ENCODE assay signal across 8 cellular contexts in the genomic region with DNA sequence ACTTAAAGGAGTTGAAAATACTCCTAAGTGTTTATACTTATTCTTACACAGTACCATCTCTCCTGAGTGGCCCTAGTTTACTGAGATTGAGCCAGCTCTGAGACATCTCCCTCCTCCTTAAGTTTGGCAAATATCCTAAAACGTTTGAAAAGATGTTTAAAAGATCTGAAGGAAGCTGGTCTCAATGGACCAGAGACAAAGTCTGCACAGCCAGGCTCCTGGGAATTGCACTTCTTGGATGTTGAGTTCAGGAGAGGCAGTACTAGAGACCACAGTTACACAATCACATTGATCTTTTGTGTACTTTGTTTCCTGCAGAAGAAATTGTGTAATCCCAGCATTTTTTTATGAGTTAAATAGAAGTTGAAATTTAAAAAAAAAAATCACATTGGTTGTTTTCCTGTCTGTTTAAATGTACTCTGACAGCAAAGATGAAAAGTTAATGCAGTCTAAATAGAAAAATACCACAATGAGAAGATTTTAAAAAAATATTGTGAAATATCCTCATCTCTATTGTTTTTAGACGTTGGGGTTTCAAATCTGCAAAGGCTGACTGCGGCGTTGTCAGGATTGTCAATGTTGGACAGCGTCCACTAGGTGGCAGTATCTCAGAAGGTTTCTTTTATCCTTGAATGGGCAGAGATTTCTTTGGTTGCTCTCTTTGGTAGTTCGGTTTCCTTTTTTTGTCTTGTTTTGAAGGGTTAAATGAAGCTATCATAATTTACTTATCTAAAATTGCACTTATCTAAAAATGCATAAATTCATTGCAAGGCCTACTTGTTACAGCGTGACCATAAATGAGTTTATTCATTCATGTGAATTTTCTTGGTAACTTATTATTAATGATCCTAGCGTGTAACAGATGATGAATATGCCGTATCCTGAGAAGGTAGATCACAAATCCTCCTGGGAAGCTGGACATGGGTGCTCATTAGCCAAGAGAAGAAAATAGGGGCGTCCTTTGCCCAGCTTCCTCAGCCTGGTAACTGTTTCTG. TPM values are rescaled to one million over a fixed set of nuclear protein-coding genes. Genes with fewer than 3 reads are reported as not detected.
DNase-seq lines count a peak whose midpoint lies in the region; ATAC-seq, FAIRE-seq and TF ChIP-seq lines count a peak whose summit lies in the region.

No MANE protein-coding gene starts in this region.

- peak; percentile 81 for TF ChIP-seq CTCF in KMS-11 (conservative IDR thresholded peaks at IDR 0.05; ENCODE audit: low read depth, low read length)

- H2BK120ac ChIP-seq in trophoblast cell (ENCODE audit: insufficient read depth, low read length, poor library complexity) = no peak overlapping the region

- no peaks in the 10 kb centered on the region for H3K9me3 ChIP-seq in trophoblast cell (ENCODE audit: insufficient read depth, low read depth, low read length)

- no CpG with 5 or more reads among the region's 10 CpGs for WGBS in trophoblast cell (ENCODE audit: extremely low coverage, insufficient coverage, insufficient read length)

- H3K14ac ChIP-seq in trophoblast cell (ENCODE audit: low read length) = no peak overlapping the region

- peak; percentile 23 to 29 for DNase-seq in SHP77 (lab: John Stamatoyannopoulos, UW)
- no peak for DNase-seq in SHP77 treated with DMSO at 0.1 percent for 48 hours (lab: John Stamatoyannopoulos, UW)
- peak; percentile 37 for DNase-seq in RCC 7860 (ENCODE audit: low spot score)
- DNase-seq in activated naive CD4-positive, alpha-beta T cell (lab: John Stamatoyannopoulos, UW) = peak; percentile 2 to 9 (median 6)
- DNase-seq in globus pallidus (ENCODE audit: low spot score) = peak; percentile 61
- DNase-seq in trophoblast cell = peak; percentile 38 to 86

- no peak for ATAC-seq in HG03025 (IDR thresholded peaks at IDR 0.05; ENCODE audit: low FRiP score, unreplicated experiment)

- H3K36me3 ChIP-seq in KMS-11 (ENCODE audit: insufficient read depth) (no peaks in the 10 kb centered on the region), trophoblast cell (ENCODE audit: control insufficient read depth in 1 of 2, insufficient read depth in 2 of 2, low read length in 2 of 2) (no peaks in the 10 kb centered on the region)

- no peak overlapping the region for H2BK5ac ChIP-seq in trophoblast cell (ENCODE audit: low read depth, low read length, poor library complexity)

- H3K18ac ChIP-seq in trophoblast cell (ENCODE audit: low read length) = no peak overlapping the region

- H2BK12ac ChIP-seq in trophoblast cell (ENCODE audit: low read length) = peak overlapping the region; percentile 37

- no peak overlapping the region for H2AK5ac ChIP-seq in trophoblast cell (ENCODE audit: low read length)

- H3K27ac ChIP-seq in KMS-11 (no peak overlapping the region), trophoblast cell (ENCODE audit: low read depth, low read length) (no peak overlapping the region)

- H3K4me3 ChIP-seq in KMS-11 (IDR thresholded peaks at IDR 0.05; ENCODE audit: insufficient read depth, low read depth, low read length) = no peak overlapping the region
- H3K4me3 ChIP-seq in trophoblast cell (ENCODE audit: low read depth, low read length) = no peak overlapping the region

- H4K91ac ChIP-seq in trophoblast cell (ENCODE audit: low read depth, low read length) = no peak overlapping the region

- no peaks in the 10 kb centered on the region for H3K27me3 ChIP-seq in KMS-11 (ENCODE audit: insufficient read depth, low read depth)
- no peaks in the 10 kb centered on the region for H3K27me3 ChIP-seq in trophoblast cell (ENCODE audit: insufficient read depth, low read length)

- H3K79me1 ChIP-seq in trophoblast cell (ENCODE audit: low read length) = no peaks in the 10 kb centered on the region

- no peaks in the 10 kb centered on the region for H4K20me1 ChIP-seq in KMS-11 (ENCODE audit: insufficient read depth)

- no peak overlapping the region for H3K4ac ChIP-seq in trophoblast cell (ENCODE audit: low read depth, low read length)

- no peak overlapping the region for H4K12ac ChIP-seq in trophoblast cell (ENCODE audit: low read depth, low read length)

- no peak overlapping the region for H3K23ac ChIP-seq in trophoblast cell (ENCODE audit: low read length)

- H4K8ac ChIP-seq in trophoblast cell (ENCODE audit: low read depth, low read length) = no peak overlapping the region

- H3K4me2 ChIP-seq in KMS-11 (no peak overlapping the region), trophoblast cell (ENCODE audit: low read length) (no peak overlapping the region)

- H3K4me1 ChIP-seq in KMS-11 (ENCODE audit: low read depth, poor library complexity, severe bottlenecking) (no peaks in the 10 kb centered on the region), trophoblast cell (ENCODE audit: control insufficient read depth in 1 of 2, insufficient read depth in 2 of 2, low read length in 2 of 2) (no peaks in the 10 kb centered on the region)

- FAIRE-seq in RCC 7860 (lab: Jason Lieb, UNC) = peak; percentile 66

- H3K79me2 ChIP-seq in KMS-11 (ENCODE audit: insufficient read depth, low read depth) (no peaks in the 10 kb centered on the region), trophoblast cell (ENCODE audit: control insufficient read depth, insufficient read depth, low read length, poor library complexity) (no peaks in the 10 kb centered on the region)

- H3K9ac ChIP-seq in KMS-11 (no peak overlapping the region), trophoblast cell (ENCODE audit: low read length) (no peak overlapping the region)

- no peak overlapping the region for H2AFZ ChIP-seq in KMS-11 (ENCODE audit: low read depth)
- H2AFZ ChIP-seq in trophoblast cell (ENCODE audit: insufficient read depth, low read length, poor library complexity) = no peak overlapping the region

RNA-seq across cellular contexts. Expression of a gene that starts 20.9 kb away (rescaled TPM):
- 0.01 and 0.03 TPM in 2 replicates for polyA plus RNA-seq in trophoblast cell (2013)
